In the genomic region with DNA sequence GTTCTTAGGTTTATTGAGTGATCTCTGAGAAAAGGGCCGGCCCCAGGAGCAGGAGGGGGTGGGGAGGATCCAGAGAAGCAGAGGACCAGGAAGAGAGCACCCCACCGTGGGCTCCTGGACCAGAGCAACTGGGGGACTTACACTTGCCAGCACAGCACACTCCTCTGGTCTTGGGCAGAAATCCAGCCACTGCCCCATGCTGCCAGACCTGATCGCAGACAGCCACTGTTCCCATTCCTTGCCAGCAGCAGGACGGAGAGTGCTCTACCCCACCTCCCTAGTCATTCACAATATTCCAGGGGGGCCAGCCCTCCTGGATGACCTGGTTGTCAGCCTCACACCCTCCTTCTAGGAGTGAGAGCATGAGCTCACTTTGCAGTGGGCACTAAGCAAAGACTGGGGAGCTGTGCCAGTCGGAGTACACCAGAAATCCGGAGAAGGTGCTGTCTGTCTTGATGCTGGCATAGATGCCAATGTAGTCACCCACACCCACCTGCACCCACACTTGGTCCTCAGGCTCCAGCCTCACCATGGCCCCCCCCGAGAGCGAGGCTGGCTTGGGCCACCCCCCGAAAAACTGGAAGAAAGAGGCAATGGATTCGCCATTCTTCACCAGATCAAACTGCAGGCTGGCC, we compare ENCODE assay signal across 8 cellular contexts. TPM values are rescaled to one million over a fixed set of nuclear protein-coding genes. Genes with fewer than 3 reads are reported as not detected.
A peak's percentile ranks its signal among the peaks of the same experiment; 100 is the strongest.
DNase-seq lines count a peak whose midpoint lies in the region; ATAC-seq and TF ChIP-seq lines count a peak whose summit lies in the region.
"Had no signal": no experiment of that assay in that cellular context is flagged by ENCODE, and none has a peak within 500 bp of the region (broad histone marks: within the 10 kb centered on the region; RNA-seq: fewer than 3 reads in every experiment).

No MANE protein-coding gene starts in this region.

- H3K27me3 Mint-ChIP-seq in GM23338 (ENCODE audit: insufficient read depth, low read depth, poor library complexity): peaks cover 45% of the 10 kb centered on the region
- H3K27me3 Mint-ChIP-seq in stimulated activated memory B cell treated with anti-CD40 and anti-IgM and Interleukin-4, amounts not matched to agents 10 μg/mL and 1 μg/mL and 100 μg/mL, for 72 hours: peaks cover 50% of the 10 kb centered on the region

- DNase-seq in GM23338 (ENCODE audit: low spot score) (peak; percentile 24), astrocyte of the cerebellum (ENCODE audit: low read depth) (no peak), GM13976 (ENCODE audit: low spot score) (no peak), NCI-H510A treated with DMSO at 0.1 percent for 48 hours (lab: John Stamatoyannopoulos, UW) (no peak)
- DNase-seq in stimulated activated naive CD4-positive, alpha-beta T cell treated with Interleukin-2 at 50 U/mL for 16 hours (lab: John Stamatoyannopoulos, UW): no peak
- DNase-seq: NCI-H524 treated with DMSO at 0.1 percent for 48 hours had no signal

- H3K9me2 ChIP-seq in GM23338 (ENCODE audit: insufficient read depth): no peaks in the 10 kb centered on the region

- no peaks in the 10 kb centered on the region; the same call in 2 of the 3 replicates for H3K9me3 Mint-ChIP-seq in GM23338
- no peaks in the 10 kb centered on the region for H3K9me3 Mint-ChIP-seq in stimulated activated memory B cell treated with anti-CD40 and anti-IgM and Interleukin-4, amounts not matched to agents 10 μg/mL and 1 μg/mL and 100 μg/mL, for 72 hours

- H3K9me3 ChIP-seq in iPS-20b (ENCODE audit: insufficient read depth, low read depth, low read length): no peaks in the 10 kb centered on the region

- H3K27me3 ChIP-seq in GM23338 (ENCODE audit: insufficient read depth) (peaks cover 48% of the 10 kb centered on the region), iPS-20b (ENCODE audit: insufficient read depth, low read length) (peaks cover 56% of the 10 kb centered on the region)

- no peaks in the 10 kb centered on the region; the same call in 1 of the 2 replicates for H3K36me3 ChIP-seq in GM23338 (ENCODE audit: insufficient read depth)
- peaks cover 14% of the 10 kb centered on the region for H3K36me3 ChIP-seq in iPS-20b (ENCODE audit: insufficient read depth, low read depth, low read length)

- no peak for ATAC-seq in GM23338
- ATAC-seq in stimulated activated memory B cell treated with anti-CD40 and anti-IgM and Interleukin-4, amounts not matched to agents 10 μg/mL and 1 μg/mL and 100 μg/mL, for 72 hours: no peak

- H3F3A ChIP-seq in GM23338 (replicated peaks; ENCODE audit: low read depth): peaks cover 16% of the 10 kb centered on the region

- H3K36me3 Mint-ChIP-seq in GM23338 (ENCODE audit: low read depth): peaks cover 16% of the 10 kb centered on the region; the same call in 2 of the 3 replicates
- H3K36me3 Mint-ChIP-seq in stimulated activated memory B cell treated with anti-CD40 and anti-IgM and Interleukin-4, amounts not matched to agents 10 μg/mL and 1 μg/mL and 100 μg/mL, for 72 hours: peaks cover 14% of the 10 kb centered on the region

- no peak overlapping the region for H3K27ac Mint-ChIP-seq in GM23338
- no peak overlapping the region for H3K27ac Mint-ChIP-seq in stimulated activated memory B cell treated with anti-CD40 and anti-IgM and Interleukin-4, amounts not matched to agents 10 μg/mL and 1 μg/mL and 100 μg/mL, for 72 hours

- H4K20me1 ChIP-seq in GM23338 (replicated peaks; ENCODE audit: insufficient read depth): no peaks in the 10 kb centered on the region

- peak overlapping the region; percentile 76 for H3K4me3 ChIP-seq in GM23338
- peak overlapping the region; percentile 50 for H3K4me3 ChIP-seq in astrocyte of the cerebellum (ENCODE audit: low read depth, low read length)
- peak overlapping the region; percentile 63; the same call in 1 of the 2 replicates for H3K4me3 ChIP-seq in iPS-20b (ENCODE audit: low read length)

- peaks cover 49% of the 10 kb centered on the region for H3K4me1 Mint-ChIP-seq in GM23338
- peaks cover 48% of the 10 kb centered on the region for H3K4me1 Mint-ChIP-seq in stimulated activated memory B cell treated with anti-CD40 and anti-IgM and Interleukin-4, amounts not matched to agents 10 μg/mL and 1 μg/mL and 100 μg/mL, for 72 hours

- peak overlapping the region; percentile 21; the same call in 1 of the 2 replicates for H3K9ac ChIP-seq in iPS-20b (ENCODE audit: low read depth, low read length)

- TF ChIP-seq CTCF in GM23338 (conservative IDR thresholded peaks at IDR 0.05; ENCODE audit: low read depth in 2 of 2) (no peak), astrocyte of the cerebellum (IDR thresholded peaks at IDR 0.05; ENCODE audit: low read depth, low read length, missing control alignments) (no peak), GM13976 (IDR thresholded peaks at IDR 0.05; ENCODE audit: borderline replicate concordance, control extremely low read depth, extremely low read depth, insufficient read depth, missing control alignments) (no peak)

- H3K4me1 ChIP-seq in GM23338 (ENCODE audit: insufficient read depth): peaks cover 40% of the 10 kb centered on the region
- H3K4me1 ChIP-seq in iPS-20b (ENCODE audit: insufficient read depth, low read length): peaks cover 19% of the 10 kb centered on the region; the same call in 1 of the 2 replicates

- peak overlapping the region; percentile 79 for H3K4me2 ChIP-seq in GM23338

- in situ Hi-C loops in astrocyte of the cerebellum (cut with HindIII; ENCODE audit: low sequenced_read_pairs): no loop called here
- in situ Hi-C loops in GM13976 (cut with MboI; ENCODE audit: low sequenced_read_pairs, unreplicated experiment): no loop called here

- peak overlapping the region; percentile 100 for H3K4me3 Mint-ChIP-seq in GM23338
- H3K4me3 Mint-ChIP-seq in stimulated activated memory B cell treated with anti-CD40 and anti-IgM and Interleukin-4, amounts not matched to agents 10 μg/mL and 1 μg/mL and 100 μg/mL, for 72 hours: peak overlapping the region; percentile 37

- H2AFZ ChIP-seq in GM23338: peak overlapping the region; percentile 38; the same call in 1 of the 2 replicates

- H3K27ac ChIP-seq in GM23338 (ENCODE audit: low read depth): no peak overlapping the region
- no peak overlapping the region for H3K27ac ChIP-seq in iPS-20b (ENCODE audit: low read length)

- H3K79me2 ChIP-seq in GM23338 (replicated peaks; ENCODE audit: insufficient read depth): peaks cover 22% of the 10 kb centered on the region

TF ChIP-seq in GM23338, 12 proteins besides CTCF, POLR2A, EP300 and RAD21 (continues in another document):
- TF ChIP-seq NANOG (IDR thresholded peaks at IDR 0.05; ENCODE audit: borderline replicate concordance): no peak

RNA-seq across cellular contexts. Expression of gene C1QTNF5, which starts 1.6 kb away (rescaled TPM):
- total RNA-seq in GM23338 (2014; rRNA removed; shearing (Covaris generic)): 1.9 and 3.0 TPM in 2 replicates
- 1.8 and 1.9 TPM in 2 replicates for polyA plus RNA-seq in GM23338 (2016; fragmentation: Nextera tagmentation; extraction: Ambion mirVana)

RNA-seq across cellular contexts. Expression of gene RNF26, which starts 4.7 kb away (rescaled TPM):
- total RNA-seq in GM23338 (2014; rRNA removed; shearing (Covaris generic)): 53.6 and 58.3 TPM in 2 replicates
- polyA plus RNA-seq in GM23338 (2016; fragmentation: Nextera tagmentation; extraction: Ambion mirVana): 28.7 and 31.8 TPM in 2 replicates

RNA-seq across cellular contexts. Expression of gene MFRP, which starts 7.4 kb away (rescaled TPM):
- total RNA-seq in GM23338 (2014; rRNA removed; shearing (Covaris generic)): 0.03 TPM in 1 of 2 replicates, not detected in the other
- polyA plus RNA-seq in GM23338 (2016; fragmentation: Nextera tagmentation; extraction: Ambion mirVana): not detected in 2 replicates

RNA-seq across cellular contexts. Expression of gene MCAM, which starts 22.1 kb away (rescaled TPM):
- 79.5 and 139 TPM in 2 replicates for total RNA-seq in GM23338 (2014; rRNA removed; shearing (Covaris generic))
- 7.8 and 8.9 TPM in 2 replicates for polyA plus RNA-seq in GM23338 (2016; fragmentation: Nextera tagmentation; extraction: Ambion mirVana)

RNA-seq across cellular contexts. Expression of gene USP2, which starts 42.4 kb away (rescaled TPM):
- total RNA-seq in GM23338 (2014; rRNA removed; shearing (Covaris generic)): 4.9 and 6.6 TPM in 2 replicates
- polyA plus RNA-seq in GM23338 (2016; fragmentation: Nextera tagmentation; extraction: Ambion mirVana): 5.0 and 5.9 TPM in 2 replicates
